8 cellular contexts compared by ENCODE assay signal in the genomic region with DNA sequence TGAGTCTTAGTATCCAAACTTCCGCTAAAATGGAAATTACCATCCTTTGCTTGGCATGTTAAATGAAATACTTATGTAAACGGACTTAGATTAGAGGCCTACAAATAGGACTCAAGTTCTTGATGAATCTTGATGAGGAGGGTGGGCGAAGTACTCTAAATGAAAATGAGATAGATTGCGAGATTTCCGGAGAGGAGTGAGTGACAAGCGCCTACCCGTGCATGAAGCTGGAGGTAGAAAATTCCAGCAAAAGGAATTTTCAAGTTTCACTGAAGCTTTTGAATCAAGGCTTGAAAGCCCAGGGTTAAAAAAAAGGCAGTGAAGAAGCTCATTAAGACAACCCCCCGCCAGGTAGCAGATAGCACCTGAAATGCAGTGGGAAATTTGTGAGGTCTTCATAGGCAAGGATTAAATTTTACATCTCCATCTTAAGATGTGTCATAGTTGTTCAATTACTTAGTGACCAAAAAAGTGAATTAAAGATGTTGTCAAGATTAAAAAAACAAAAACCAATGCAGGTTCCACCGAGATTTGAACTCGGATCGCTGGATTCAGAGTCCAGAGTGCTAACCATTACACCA. TPM values are rescaled to one million over a fixed set of nuclear protein-coding genes. Genes with fewer than 3 reads are reported as not detected.
DNase-seq lines count a peak whose midpoint lies in the region; ATAC-seq, FAIRE-seq and TF ChIP-seq lines count a peak whose summit lies in the region.

No MANE protein-coding gene starts in this region.

- H3K36me3 Mint-ChIP-seq in activated naive CD4-positive, alpha-beta T cell treated with anti-CD3 and anti-CD28 coated beads, Interleukin-2, amount 10 ng/mL, durations not matched to agents 7 days and 5 days: peaks cover 21% of the 10 kb centered on the region
- H3K36me3 Mint-ChIP-seq in activated naive CD8-positive, alpha-beta T cell treated with anti-CD3 and anti-CD28 coated beads, Interleukin-2, amount 50 U/mL, for 24 hours (ENCODE audit: low read depth): peaks cover 4% of the 10 kb centered on the region

- peaks cover 42% of the 10 kb centered on the region for H3K79me2 ChIP-seq in HepG2 (ENCODE audit: insufficient read depth, low read length)

- peak overlapping the region; percentile 95 for H3K27ac Mint-ChIP-seq in activated naive CD4-positive, alpha-beta T cell treated with anti-CD3 and anti-CD28 coated beads, Interleukin-2, amount 10 ng/mL, durations not matched to agents 7 days and 5 days
- H3K27ac Mint-ChIP-seq in activated naive CD8-positive, alpha-beta T cell treated with anti-CD3 and anti-CD28 coated beads, Interleukin-2, amount 50 U/mL, for 24 hours: peak overlapping the region; percentile 98

- TF ChIP-seq EP300 in HepG2 (IDR thresholded peaks at IDR 0.05; ENCODE audit: low read depth in 2 of 2, low read length in 2 of 2) (no peak), HepG2 (CRISPR knock-in tag; IDR thresholded peaks at IDR 0.05; ENCODE audit: borderline replicate concordance) (no peak), tibial nerve (IDR thresholded peaks at IDR 0.05) (no peak)

- peak overlapping the region; percentile 87 for H3K27ac ChIP-seq in HepG2 (ENCODE audit: extremely low read length, insufficient read depth, low read length)
- peak overlapping the region; percentile 95 to 99 (median 98) for H3K27ac ChIP-seq in tibial nerve

- no peak for ATAC-seq in activated naive CD8-positive, alpha-beta T cell treated with anti-CD3 and anti-CD28 coated beads, Interleukin-2, amount 50 U/mL, for 24 hours
- no peak for ATAC-seq in HepG2

- peaks cover 6% of the 10 kb centered on the region for H3K27me3 Mint-ChIP-seq in activated naive CD4-positive, alpha-beta T cell treated with anti-CD3 and anti-CD28 coated beads, Interleukin-2, amount 10 ng/mL, durations not matched to agents 7 days and 5 days
- H3K27me3 Mint-ChIP-seq in activated naive CD8-positive, alpha-beta T cell treated with anti-CD3 and anti-CD28 coated beads, Interleukin-2, amount 50 U/mL, for 24 hours: peaks cover 4% of the 10 kb centered on the region

- TF ChIP-seq POLR2A in HepG2 (IDR thresholded peaks at IDR 0.05; ENCODE audit: insufficient read depth in 1 of 2, low read depth in 2 of 2, low read length in 2 of 2): no peak
- TF ChIP-seq POLR2A in tibial nerve (IDR thresholded peaks at IDR 0.05): no peak

- H3K4me3 ChIP-seq in HepG2 (replicated peaks in 1 of 3; ENCODE audit: insufficient read depth in 1 of 3, low read depth in 2 of 3, low read length in 3 of 3) (peak overlapping the region; percentile 68 to 97 (median 88)), tibial nerve (peak overlapping the region; percentile 78 to 98 (median 89))

- H3K9me3 ChIP-seq in HepG2 (ENCODE audit: low read length) (no peaks in the 10 kb centered on the region), tibial nerve (no peaks in the 10 kb centered on the region)

- BruUV-seq in HepG2 (replicated peaks; lab: Mats Ljungman, UMichigan): TSS peak; percentile 95

- intact Hi-C loops in HepG2 (cut with micrococcal nuclease; ENCODE audit: unreplicated experiment): loop anchor here (1.0 kb wide), 1 partner anchor 257 kb away; the partner anchor contains the start of gene INTS14

- peak overlapping the region; percentile 69 for H3K4me2 ChIP-seq in HepG2 (ENCODE audit: low read depth, low read length)

- H3K4me1 Mint-ChIP-seq in activated naive CD4-positive, alpha-beta T cell treated with anti-CD3 and anti-CD28 coated beads, Interleukin-2, amount 10 ng/mL, durations not matched to agents 7 days and 5 days: peaks cover 36% of the 10 kb centered on the region
- H3K4me1 Mint-ChIP-seq in activated naive CD8-positive, alpha-beta T cell treated with anti-CD3 and anti-CD28 coated beads, Interleukin-2, amount 50 U/mL, for 24 hours: peaks cover 35% of the 10 kb centered on the region

- no peak overlapping the region for H2AFZ ChIP-seq in HepG2 (ENCODE audit: low read length)

- H3K4me1 ChIP-seq in HepG2 (ENCODE audit: insufficient read depth, low read length) (peaks cover 48% of the 10 kb centered on the region), tibial nerve (peaks cover 0 to 36% (median 5%) of the 10 kb centered on the region in 4 donors)

- H3K9ac ChIP-seq in HepG2 (ENCODE audit: insufficient read depth, low read depth, low read length): peak overlapping the region; percentile 90

- peaks cover 24% of the 10 kb centered on the region for H4K20me1 ChIP-seq in HepG2 (ENCODE audit: insufficient read depth, low read length)

- in situ Hi-C loops in HepG2 (cut with HindIII; ENCODE audit: extremely low pct_ligation_motif_present, low pct_unique_long_range_greater_than_20kb): loop anchor here (25.0 kb wide), 1 partner anchor 231 kb away; no protein-coding TSS in a partner anchor

- no peaks in the 10 kb centered on the region for H3K9me3 Mint-ChIP-seq in activated naive CD4-positive, alpha-beta T cell treated with anti-CD3 and anti-CD28 coated beads, Interleukin-2, amount 10 ng/mL, durations not matched to agents 7 days and 5 days
- H3K9me3 Mint-ChIP-seq in activated naive CD8-positive, alpha-beta T cell treated with anti-CD3 and anti-CD28 coated beads, Interleukin-2, amount 50 U/mL, for 24 hours: no peaks in the 10 kb centered on the region

- no peak for TF ChIP-seq RAD21 in HepG2 (CRISPR knock-in tag; IDR thresholded peaks at IDR 0.05)

- FAIRE-seq in HepG2 (lab: Jason Lieb, UNC): no peak

- WGBS in HepG2 (ENCODE audit: low lambda C conversion rate): 40% methylated on average over 11 of the region's 11 CpGs
- 62 to 63% methylated on average over 11 of the region's 11 CpGs for WGBS in tibial nerve, 2 donors

- H3K4me3 Mint-ChIP-seq in activated naive CD4-positive, alpha-beta T cell treated with anti-CD3 and anti-CD28 coated beads, Interleukin-2, amount 10 ng/mL, durations not matched to agents 7 days and 5 days: peak overlapping the region; percentile 99
- H3K4me3 Mint-ChIP-seq in activated naive CD8-positive, alpha-beta T cell treated with anti-CD3 and anti-CD28 coated beads, Interleukin-2, amount 50 U/mL, for 24 hours: peak overlapping the region; percentile 99

- H3K27me3 ChIP-seq in HepG2 (ENCODE audit: control insufficient read depth in 1 of 2, insufficient read depth in 2 of 2, low read length in 2 of 2): no peaks in the 10 kb centered on the region; a peak in 1 of 5 replicates
- no peaks in the 10 kb centered on the region for H3K27me3 ChIP-seq in tibial nerve

- POLR2A ChIA-PET in HepG2 (lab: Yijun Ruan, JAX): interaction anchor here (0.8 to 4.2 kb wide), 12 partner anchors 9 to 636 kb away, joined by 3 to 34 read pairs (median 4); partner anchors contain the start of genes INTS14 and ZWILCH

- no peak for TF ChIP-seq CTCF in HepG2 (CRISPR knock-in tag; IDR thresholded peaks at IDR 0.05)
- TF ChIP-seq CTCF in tibial nerve (IDR thresholded peaks at IDR 0.05): no peak

- no peak for DNase-seq in activated naive CD4-positive, alpha-beta T cell treated with anti-CD3 and anti-CD28 coated beads, Interleukin-2, amount 10 ng/mL, durations not matched to agents 7 days and 5 days
- no peak for DNase-seq in activated naive CD4-positive, alpha-beta T cell treated with Interleukin-2 at 50 U/mL for 16 hours
- no peak for DNase-seq in activated naive CD8-positive, alpha-beta T cell treated with anti-CD3 and anti-CD28 coated beads, Interleukin-2, amount 50 U/mL, for 24 hours
- no peak for DNase-seq in HepG2 (ENCODE audit: low spot score)
- no peak for DNase-seq in tibial nerve (ENCODE audit: low spot score in 2 of 2)
- no peak for DNase-seq in activated CD4-positive, CD25-positive, alpha-beta regulatory T cell treated with anti-CD3 and anti-CD28 coated beads, Interleukin-2, amount 50 U/mL, for 72 hours
- DNase-seq in effector CD4-positive, alpha-beta T cell: no peak
- no peak for DNase-seq in occipital lobe (lab: John Stamatoyannopoulos, UW)

- CTCF ChIA-PET in activated naive CD4-positive, alpha-beta T cell treated with anti-CD3 and anti-CD28 coated beads, Interleukin-2, amount 10 ng/mL, durations not matched to agents 7 days and 5 days (lab: Charles Lee): interaction anchor here (0.6 to 3.1 kb wide), 8 partner anchors 9 to 646 kb away, joined by 3 to 10 read pairs (median 3); partner anchors contain the start of gene INTS14
- CTCF ChIA-PET in HepG2 (lab: Yijun Ruan, JAX; ENCODE audit: low intra/inter-chr PET ratio, low total read pairs): interaction anchor here (1.6 kb wide), 1 partner anchor 258 kb away, joined by 3 read pairs; the partner anchor contains the start of gene INTS14

- no peaks in the 10 kb centered on the region for H3K36me3 ChIP-seq in HepG2 (replicated peaks in 1 of 2; ENCODE audit: control insufficient read depth in 1 of 2, insufficient read depth in 2 of 2, low read length in 2 of 2)
- H3K36me3 ChIP-seq in tibial nerve: no peaks in the 10 kb centered on the region

TF ChIP-seq in HepG2, 621 proteins besides CTCF, POLR2A, EP300 and RAD21 (continues in another document):
- no peak for TF ChIP-seq FOXK2 (IDR thresholded peaks at IDR 0.05)
- no peak for TF ChIP-seq MBNL3 (CRISPR knock-in tag; conservative IDR thresholded peaks at IDR 0.05)

RNA-seq across cellular contexts. Expression of gene RAB11A, which starts 0.7 kb away (rescaled TPM):
- total RNA-seq in HepG2 (2016; rRNA removed; fragmentation: Illumina TruSeq; extraction: Trizol) (161 and 241 TPM in 2 replicates), tibial nerve (100 to 1,000 TPM in 1 of 4 donors, 10 to 100 TPM in 3; 69.9 to 140 (median 84.3) TPM), occipital lobe (169 TPM)
- 38.6 and 40.4 TPM in 2 replicates for total RNA-seq in HepG2 (2016; cell fraction: cytosol; rRNA removed; fragmentation: Illumina TruSeq; extraction: Trizol; ENCODE audit: low read depth)
- 161 and 257 TPM in 2 replicates for total RNA-seq in HepG2 (2016; cell fraction: insoluble cytoplasmic fraction; rRNA removed; fragmentation: Illumina TruSeq; extraction: Trizol)
- 56.4 and 65.8 TPM in 2 replicates for total RNA-seq in HepG2 (2016; cell fraction: membrane; rRNA removed; fragmentation: Illumina TruSeq; extraction: Trizol)
- 55.2 and 56.4 TPM in 2 replicates for total RNA-seq in HepG2 (2016; cell fraction: nucleus; rRNA removed; fragmentation: Illumina TruSeq; extraction: Trizol)
- polyA plus RNA-seq in HepG2 (2011; rRNA removed): 129 and 162 TPM in 2 replicates
- 136 and 191 TPM in 2 replicates for polyA plus RNA-seq in HepG2 (2011; cell fraction: cytosol; rRNA removed)
- polyA plus RNA-seq in HepG2 (2011; cell fraction: nucleus; rRNA removed): 38.0 and 51.7 TPM in 2 replicates
- 191 and 216 TPM in 2 replicates for polyA plus RNA-seq in HepG2 (2012)
- polyA plus RNA-seq in HepG2 (2016; cell fraction: cytosol; fragmentation: Illumina TruSeq; extraction: Trizol; ENCODE audit: low read depth): 53.8 and 54.2 TPM in 2 replicates
- polyA plus RNA-seq in HepG2 (2016; cell fraction: insoluble cytoplasmic fraction; fragmentation: Illumina TruSeq; extraction: Trizol; ENCODE audit: low read depth): 276 and 303 TPM in 2 replicates
- polyA plus RNA-seq in HepG2 (2016; cell fraction: membrane; fragmentation: Illumina TruSeq; extraction: Trizol; ENCODE audit: low read depth): 66.0 and 70.6 TPM in 2 replicates
- 89.0 and 94.4 TPM in 2 replicates for polyA plus RNA-seq in HepG2 (2016; cell fraction: nucleus; fragmentation: Illumina TruSeq; extraction: Trizol; ENCODE audit: insufficient read depth, low read depth)
- polyA minus RNA-seq in HepG2 (2011; rRNA and poly(A)+ RNA removed; ENCODE audit: low replicate concordance): 35.4 and 66.3 TPM in 2 replicates
- 50.0 and 53.6 TPM in 2 replicates for polyA minus RNA-seq in HepG2 (2011; cell fraction: cytosol; rRNA and poly(A)+ RNA removed)
- 22.3 and 27.0 TPM in 2 replicates for polyA minus RNA-seq in HepG2 (2011; cell fraction: nucleus; rRNA and poly(A)+ RNA removed)
